14 cellular contexts compared by ENCODE assay signal in the genomic region with DNA sequence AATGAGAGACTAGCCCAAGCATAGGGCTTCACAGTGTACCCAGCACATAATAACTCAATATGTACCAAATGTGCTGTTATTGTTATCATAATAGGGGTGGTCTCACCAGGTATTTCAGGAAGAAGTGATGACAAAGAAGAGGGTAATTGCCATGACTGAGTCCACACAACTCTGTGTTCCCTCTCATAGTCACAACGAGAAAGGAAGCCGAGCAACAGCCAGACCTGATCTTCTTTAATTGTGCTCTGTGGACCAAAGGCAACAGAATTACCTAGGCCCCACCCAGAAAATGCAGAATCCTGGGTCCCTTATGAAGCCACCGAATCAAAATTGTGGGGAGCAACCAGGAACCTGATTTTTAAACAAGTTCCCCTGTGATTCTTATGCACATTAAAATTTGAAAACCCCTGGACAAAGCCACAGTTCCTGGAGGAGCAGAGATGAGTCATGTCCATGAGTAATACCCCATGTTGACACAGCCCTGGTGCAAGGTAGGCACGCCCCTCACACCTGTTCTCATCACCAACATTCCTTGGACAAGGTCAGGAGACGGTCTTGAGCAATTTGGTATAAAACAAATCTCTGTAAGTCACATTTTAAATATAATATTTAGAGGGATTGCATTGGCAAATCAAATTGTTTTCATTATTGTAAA. TPM values are rescaled to one million over a fixed set of nuclear protein-coding genes. Genes with fewer than 3 reads are reported as not detected.
A peak's percentile ranks its signal among the peaks of the same experiment; 100 is the strongest.
DNase-seq lines count a peak whose midpoint lies in the region; ATAC-seq, FAIRE-seq and TF ChIP-seq lines count a peak whose summit lies in the region.
"Had no signal": no experiment of that assay in that cellular context is flagged by ENCODE, and none has a peak within 500 bp of the region (broad histone marks: within the 10 kb centered on the region; RNA-seq: fewer than 3 reads in every experiment).

No MANE protein-coding gene starts in this region.

- no peak overlapping the region for H3K56ac ChIP-seq in mesendoderm (ENCODE audit: low read length)

- H3K18ac ChIP-seq in mesendoderm (ENCODE audit: low read length) = no peak overlapping the region

- H3K27me3 ChIP-seq in bronchial epithelial cell (ENCODE audit: control insufficient read depth, insufficient read depth, low read length) (no peaks in the 10 kb centered on the region), mesendoderm (ENCODE audit: insufficient read depth, low read length, poor library complexity) (no peaks in the 10 kb centered on the region)
- H3K27me3 ChIP-seq: right lobe of liver had no signal

- no peak overlapping the region for H3K27ac ChIP-seq in mesendoderm (ENCODE audit: low read depth, low read length)
- H3K27ac ChIP-seq: right lobe of liver had no signal

- no peak overlapping the region for H3K23ac ChIP-seq in mesendoderm (ENCODE audit: low read length)

- ATAC-seq in HG03439 (IDR thresholded peaks at IDR 0.05; ENCODE audit: unreplicated experiment) = no peak
- ATAC-seq: GM12878 had no signal

- FAIRE-seq in bronchial epithelial cell (lab: Jason Lieb, UNC) = peak; percentile 13
- FAIRE-seq: GM12878 had no signal

- no peak overlapping the region for H2BK5ac ChIP-seq in mesendoderm (ENCODE audit: low read length)

- H3K36me3 ChIP-seq in bronchial epithelial cell (ENCODE audit: control insufficient read depth, insufficient read depth, low read length) (no peaks in the 10 kb centered on the region), mesendoderm (ENCODE audit: control insufficient read depth, insufficient read depth, low read length) (no peaks in the 10 kb centered on the region)
- H3K36me3 ChIP-seq: right lobe of liver had no signal

- H3K9ac ChIP-seq in mesendoderm (ENCODE audit: low read length) = no peak overlapping the region

- no peak overlapping the region for H3K4me2 ChIP-seq in mesendoderm (ENCODE audit: low read length)

- no peaks in the 10 kb centered on the region for H3K79me1 ChIP-seq in mesendoderm (ENCODE audit: low read length)

- H3K79me2 ChIP-seq in mesendoderm (ENCODE audit: control insufficient read depth, insufficient read depth, low read length) = no peaks in the 10 kb centered on the region

- H3K4ac ChIP-seq in mesendoderm (ENCODE audit: low read depth, low read length) = no peak overlapping the region

- H3K4me3 ChIP-seq in bronchial epithelial cell (ENCODE audit: low read depth, low read length) (no peak overlapping the region), mesendoderm (ENCODE audit: low read length) (no peak overlapping the region)
- H3K4me3 ChIP-seq: GM12878, right lobe of liver had no signal

- DNase-seq in DMS53 treated with DMSO at 0.1 percent for 48 hours (lab: John Stamatoyannopoulos, UW; ENCODE audit: unreplicated experiment) = peak; percentile 97
- peak; percentile 40 for DNase-seq in NCI-H146 (lab: John Stamatoyannopoulos, UW)
- DNase-seq in bronchial epithelial cell (ENCODE audit: low read depth) = peak; percentile 99
- peak; percentile 70 for DNase-seq in mesendoderm
- no peak for DNase-seq in NCI-H2107 treated with DMSO at 0.1 percent for 48 hours (lab: John Stamatoyannopoulos, UW; ENCODE audit: unreplicated experiment)
- no peak for DNase-seq in ecto neural progenitor cell (ENCODE audit: low spot score)
- no peak for DNase-seq in AG08395 (ENCODE audit: low spot score)
- DNase-seq: activated CD4-positive, alpha-beta T cell treated with anti-CD3 and anti-CD28 coated beads for 48 hours; activated naive CD8-positive, alpha-beta T cell treated with anti-CD3 and anti-CD28 coated beads for 36 hours; CD4-positive, CD25-positive, alpha-beta regulatory T cell; OCI-M1; right lobe of liver had no signal

- no peak overlapping the region for H4K5ac ChIP-seq in mesendoderm (ENCODE audit: low read length)

- H2BK120ac ChIP-seq in mesendoderm (ENCODE audit: low read depth, low read length) = no peak overlapping the region

- H2AK5ac ChIP-seq in mesendoderm (ENCODE audit: low read length) = no peak overlapping the region

- H3K4me1 ChIP-seq in mesendoderm (ENCODE audit: control insufficient read depth, low read depth, low read length) = peaks cover 8% of the 10 kb centered on the region
- H3K4me1 ChIP-seq: right lobe of liver had no signal

- no peak overlapping the region for H4K8ac ChIP-seq in mesendoderm (ENCODE audit: low read depth, low read length)

- H2BK15ac ChIP-seq in mesendoderm (replicated peaks; ENCODE audit: low read depth) = no peak overlapping the region

- TF ChIP-seq CTCF in bronchial epithelial cell (IDR thresholded peaks at IDR 0.05; ENCODE audit: insufficient read depth, low read length, severe bottlenecking) = no peak

- no CpG with 5 or more reads among the region's 5 CpGs for whole genome bisulfite sequencing in mesendoderm (ENCODE audit: extremely low coverage, insufficient coverage, low lambda C conversion rate)

RNA-seq across cellular contexts. Expression of gene FGF1, which starts 5.2 kb away (rescaled TPM):
- under 0.01 and 0.38 TPM in 2 replicates for total RNA-seq in bronchial epithelial cell
- polyA plus RNA-seq in mesendoderm (2013, experiment 1 of 2) = 1.6 TPM
- 1.8 TPM for polyA plus RNA-seq in mesendoderm (2013, experiment 2 of 2)
- total RNA-seq: activated naive CD8-positive, alpha-beta T cell treated with anti-CD3 and anti-CD28 coated beads for 36 hours; CD4-positive, CD25-positive, alpha-beta regulatory T cell; GM12878 had no signal
- polyA plus RNA-seq: CD4-positive, CD25-positive, alpha-beta regulatory T cell; GM12878 had no signal

Comparison
In these comparisons a context has a peak if more than half of its experiments do, and no peak if none do; other contexts are left out.
1. DNase-seq: peak in DMS53 treated with DMSO at 0.1 percent for 48 hours (single experiment), NCI-H146 (single experiment), bronchial epithelial cell (single experiment) and mesendoderm (single experiment); none in NCI-H2107 treated with DMSO at 0.1 percent for 48 hours (single experiment), ecto neural progenitor cell (single experiment) and AG08395 (single experiment).